In the genomic region with DNA sequence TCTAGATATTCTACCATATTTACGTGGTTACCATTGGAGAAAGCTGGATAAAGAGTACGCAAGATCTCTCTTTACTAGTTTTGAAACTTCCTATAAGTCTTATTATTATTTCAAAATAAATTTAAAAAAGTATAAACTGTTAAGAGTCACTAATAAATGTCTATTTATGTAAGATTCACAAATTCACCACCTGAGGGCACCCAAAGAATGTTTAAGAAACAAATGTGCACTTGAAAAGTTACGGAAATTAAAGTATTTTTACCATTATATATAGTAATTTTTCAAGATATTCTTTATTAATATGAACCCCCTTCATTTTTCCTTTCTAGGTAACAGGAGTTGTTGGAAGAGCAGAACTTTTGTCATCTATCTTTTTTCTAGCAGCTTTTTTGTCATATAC, we compare ENCODE assay signal across 9 cellular contexts. TPM values are rescaled to one million over a fixed set of nuclear protein-coding genes. Genes with fewer than 3 reads are reported as not detected.
DNase-seq lines count a peak whose midpoint lies in the region; ATAC-seq and TF ChIP-seq lines count a peak whose summit lies in the region.
"Had no signal": no experiment of that assay in that cellular context is flagged by ENCODE, and none has a peak within 500 bp of the region (broad histone marks: within the 10 kb centered on the region; RNA-seq: fewer than 3 reads in every experiment).

No MANE protein-coding gene starts in this region.

- DNase-seq in NCI-H1105 treated with DMSO at 0.1 percent for 48 hours (lab: John Stamatoyannopoulos, UW) (peak; percentile 8), NCI-H1105 (lab: John Stamatoyannopoulos, UW) (no peak), NCI-H128 (lab: John Stamatoyannopoulos, UW; ENCODE audit: unreplicated experiment) (peak; percentile 9), dedifferentiated amniotic fluid mesenchymal stem cell (ENCODE audit: extremely low spot score) (peak; percentile 72), progenitor cell of endocrine pancreas (ENCODE audit: low spot score, unreplicated experiment) (no peak), T-helper 2 cell (no peak), DMS153 (lab: John Stamatoyannopoulos, UW) (no peak)

- H3K27me3 Mint-ChIP-seq in progenitor cell of endocrine pancreas: no peaks in the 10 kb centered on the region
- H3K27me3 Mint-ChIP-seq: B cell had no signal

- no peaks in the 10 kb centered on the region for H3K4me1 Mint-ChIP-seq in progenitor cell of endocrine pancreas (ENCODE audit: low read depth)
- H3K4me1 Mint-ChIP-seq: B cell had no signal

- H3K9me3 Mint-ChIP-seq in progenitor cell of endocrine pancreas (ENCODE audit: low read depth): no peaks in the 10 kb centered on the region

- TF ChIP-seq CTCF in progenitor cell of endocrine pancreas (IDR thresholded peaks at IDR 0.05; ENCODE audit: unreplicated experiment): peak; percentile 65

- no peak for ATAC-seq in HG02870 (IDR thresholded peaks at IDR 0.05; ENCODE audit: unreplicated experiment)

- H3K27ac Mint-ChIP-seq in progenitor cell of endocrine pancreas: no peak overlapping the region
- H3K27ac Mint-ChIP-seq: B cell had no signal

- H3K4me3 Mint-ChIP-seq in progenitor cell of endocrine pancreas (ENCODE audit: low read depth): no peak overlapping the region
- H3K4me3 Mint-ChIP-seq: B cell had no signal

- peaks cover 1% of the 10 kb centered on the region for H3K36me3 Mint-ChIP-seq in progenitor cell of endocrine pancreas (ENCODE audit: insufficient read depth)

RNA-seq across cellular contexts. Expression of gene TMTC3, which starts 11.9 kb away (rescaled TPM):
- 35.2 TPM in 2 replicates for total RNA-seq in progenitor cell of endocrine pancreas

RNA-seq across cellular contexts. Expression of gene CEP290, which starts 12.1 kb away (rescaled TPM):
- 29.7 and 31.2 TPM in 2 replicates for total RNA-seq in progenitor cell of endocrine pancreas

Comparison
In these comparisons a context has a peak if more than half of its experiments do, and no peak if none do; other contexts are left out.
1. DNase-seq: peak in NCI-H1105 treated with DMSO at 0.1 percent for 48 hours (single experiment), NCI-H128 (single experiment) and dedifferentiated amniotic fluid mesenchymal stem cell (single experiment); none in NCI-H1105 (single experiment), progenitor cell of endocrine pancreas (single experiment), T-helper 2 cell (0 of 5) and DMS153 (single experiment).